ENCODE assay signal across 27 cellular contexts in the genomic region with DNA sequence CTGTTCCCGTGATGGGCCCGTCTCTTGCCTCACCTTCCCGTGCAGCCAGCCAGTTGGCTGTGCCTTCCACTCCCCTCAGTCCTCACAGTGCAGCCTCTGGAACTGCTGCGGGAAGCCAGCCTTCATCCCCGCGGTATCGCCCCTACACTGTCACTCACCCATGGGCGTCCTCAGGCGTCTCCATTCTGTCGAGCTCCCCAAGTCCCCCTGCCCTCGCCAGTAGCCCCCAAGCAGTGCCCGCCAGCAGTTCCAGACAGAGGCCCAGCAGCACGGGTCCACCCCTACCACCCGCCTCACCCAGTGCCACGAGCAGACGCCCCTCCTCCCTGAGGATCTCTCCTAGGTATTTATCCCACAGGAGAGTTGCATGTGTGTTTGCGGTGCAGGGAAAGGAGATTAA.
DNase-seq lines count a peak whose midpoint lies in the region; ATAC-seq and TF ChIP-seq lines count a peak whose summit lies in the region.
"Had no signal": no experiment of that assay in that cellular context is flagged by ENCODE, and none has a peak within 500 bp of the region (broad histone marks: within the 10 kb centered on the region; RNA-seq: fewer than 3 reads in every experiment).

No MANE protein-coding gene starts in this region.

- peak overlapping the region; percentile 91 for H3K27ac ChIP-seq in cardiac muscle cell
- peak overlapping the region; percentile 55 to 93 for H3K27ac ChIP-seq in right atrium auricular region
- no peak overlapping the region for H3K27ac ChIP-seq in trophoblast cell (ENCODE audit: low read depth, low read length)
- H3K27ac ChIP-seq in transverse colon = peak overlapping the region; percentile 35 to 65 (median 54)
- H3K27ac ChIP-seq in effector memory CD4-positive, alpha-beta T cell (ENCODE audit: insufficient read depth, low read length, poor library complexity, severe bottlenecking) = no peak overlapping the region
- H3K27ac ChIP-seq: brain microvascular endothelial cell, testis had no signal

- H3K4me1 ChIP-seq in cardiac muscle cell (ENCODE audit: low read depth) = peaks cover 18% of the 10 kb centered on the region
- H3K4me1 ChIP-seq in right atrium auricular region = peaks cover 0 to 32% of the 10 kb centered on the region in 2 donors
- peaks cover 2 to 3% of the 10 kb centered on the region in 2 experiments for H3K4me1 ChIP-seq in trophoblast cell (ENCODE audit: control insufficient read depth in 1 of 2, insufficient read depth in 2 of 2, low read length in 2 of 2)
- H3K4me1 ChIP-seq in transverse colon = peaks cover 0 to 28% (median 17%) of the 10 kb centered on the region in 4 donors
- no peaks in the 10 kb centered on the region for H3K4me1 ChIP-seq in effector memory CD4-positive, alpha-beta T cell (ENCODE audit: control insufficient read depth, insufficient read depth, low read length, poor library complexity, severe bottlenecking)
- H3K4me1 ChIP-seq: colonic mucosa had no signal

- no peak for TF ChIP-seq CTCF in cardiac muscle cell (IDR thresholded peaks at IDR 0.05; ENCODE audit: low read depth, low read length)
- TF ChIP-seq CTCF in right atrium auricular region (IDR thresholded peaks at IDR 0.05) = no peak
- no peak for TF ChIP-seq CTCF in transverse colon (IDR thresholded peaks at IDR 0.05)

- TF ChIP-seq POLR2A in transverse colon (IDR thresholded peaks at IDR 0.05) = no peak

- H3K9me3 ChIP-seq in cardiac muscle cell (ENCODE audit: low read depth) (no peaks in the 10 kb centered on the region), right atrium auricular region (no peaks in the 10 kb centered on the region), trophoblast cell (ENCODE audit: insufficient read depth, low read depth, low read length) (peaks cover under 1% of the 10 kb centered on the region), transverse colon (no peaks in the 10 kb centered on the region)
- no peaks in the 10 kb centered on the region for H3K9me3 ChIP-seq in effector memory CD4-positive, alpha-beta T cell (ENCODE audit: control insufficient read depth, low read length)
- H3K9me3 ChIP-seq: colonic mucosa, testis had no signal

- DNase-seq in cardiac muscle cell (ENCODE audit: low read depth in 1 of 2, low spot score in 1 of 2) = no peak
- DNase-seq in left cardiac atrium = no peak
- DNase-seq in right atrium auricular region (ENCODE audit: low spot score) = no peak
- no peak for DNase-seq in trophoblast cell
- no peak for DNase-seq in transverse colon
- no peak for DNase-seq in COLO829 (ENCODE audit: low spot score)
- DNase-seq in effector memory CD4-positive, alpha-beta T cell = no peak
- no peak for DNase-seq in COLO668 (lab: John Stamatoyannopoulos, UW; ENCODE audit: unreplicated experiment)
- DNase-seq: 8988T; activated CD4-positive, alpha-beta memory T cell treated with anti-CD3 and anti-CD28 coated beads, Interleukin-2, amount 10 ng/mL, durations not matched to agents 7 days and 5 days; activated gamma-delta T cell; activated naive CD8-positive, alpha-beta T cell treated with anti-CD3 and anti-CD28 coated beads, Interleukin-2, amount 50 U/mL, for 24 hours; brain microvascular endothelial cell; CD4-positive, alpha-beta memory T cell; HFFc6; immature natural killer cell; Karpas-422; NCI-H187; NCI-H2227 treated with DMSO at 0.1 percent for 48 hours; NCI-H748 treated with DMSO at 0.1 percent for 48 hours; retina; SHP77 treated with DMSO at 0.1 percent for 48 hours; stimulated activated CD4-positive, alpha-beta T cell treated with anti-CD3 and anti-CD28 coated beads, Interleukin-15, amount 100 ng/mL, for 24 hours; testis had no signal

- TF ChIP-seq EP300 in transverse colon (IDR thresholded peaks at IDR 0.05; ENCODE audit: low read depth) = no peak

- H4K12ac ChIP-seq in trophoblast cell (ENCODE audit: low read depth, low read length) = no peak overlapping the region

- H4K91ac ChIP-seq in trophoblast cell (ENCODE audit: low read depth, low read length) = no peak overlapping the region

- H3K9ac ChIP-seq in trophoblast cell (ENCODE audit: low read length) = no peak overlapping the region

- in situ Hi-C loops in transverse colon (cut with MboI; ENCODE audit: low pct_ligation_motif_present in 1 of 4, low pct_unique_long_range_greater_than_20kb in 1 of 4, low sequenced_read_pairs in 3 of 4) = no loop called here

- no peak overlapping the region for H3K4me2 ChIP-seq in trophoblast cell (ENCODE audit: low read length)

- no peak overlapping the region for H4K8ac ChIP-seq in trophoblast cell (ENCODE audit: low read depth, low read length)

- H3K14ac ChIP-seq in trophoblast cell (ENCODE audit: low read length) = no peak overlapping the region

- H2BK5ac ChIP-seq in trophoblast cell (ENCODE audit: low read depth, low read length, poor library complexity) = no peak overlapping the region

- H3K36me3 ChIP-seq in cardiac muscle cell = peaks cover 36% of the 10 kb centered on the region
- peaks cover 40% of the 10 kb centered on the region for H3K36me3 ChIP-seq in right atrium auricular region
- peaks cover 10 to 23% of the 10 kb centered on the region in 2 experiments for H3K36me3 ChIP-seq in trophoblast cell (ENCODE audit: control insufficient read depth in 1 of 2, insufficient read depth in 2 of 2, low read length in 2 of 2)
- peaks cover 0 to 24% (median 5%) of the 10 kb centered on the region in 4 donors for H3K36me3 ChIP-seq in transverse colon
- peaks cover 50% of the 10 kb centered on the region for H3K36me3 ChIP-seq in effector memory CD4-positive, alpha-beta T cell (ENCODE audit: control insufficient read depth, insufficient read depth, low read length)
- H3K36me3 ChIP-seq: colonic mucosa had no signal

- H3K4ac ChIP-seq in trophoblast cell (ENCODE audit: low read depth, low read length) = no peak overlapping the region

- no peak overlapping the region for H2BK120ac ChIP-seq in trophoblast cell (ENCODE audit: insufficient read depth, low read length, poor library complexity)

- no peak overlapping the region for H3K23ac ChIP-seq in trophoblast cell (ENCODE audit: low read length)

- intact Hi-C loops in left cardiac atrium (cut with DNase I) = no loop called here
- intact Hi-C loops in transverse colon (cut with DNase I; ENCODE audit: low total_unique reads) = no loop called here

- H3K18ac ChIP-seq in trophoblast cell (ENCODE audit: low read length) = peak overlapping the region; percentile 2

- H3K27me3 ChIP-seq in cardiac muscle cell (no peaks in the 10 kb centered on the region), right atrium auricular region (no peaks in the 10 kb centered on the region), trophoblast cell (ENCODE audit: insufficient read depth, low read length) (no peaks in the 10 kb centered on the region), transverse colon (no peaks in the 10 kb centered on the region)
- no peaks in the 10 kb centered on the region for H3K27me3 ChIP-seq in effector memory CD4-positive, alpha-beta T cell (replicated peaks; ENCODE audit: control insufficient read depth, insufficient read depth, low read length, poor library complexity, severe bottlenecking)
- H3K27me3 ChIP-seq: brain microvascular endothelial cell, colonic mucosa, testis had no signal

- H3K4me3 ChIP-seq in cardiac muscle cell (no peak overlapping the region), right atrium auricular region (no peak overlapping the region), trophoblast cell (ENCODE audit: low read depth, low read length) (no peak overlapping the region), transverse colon (no peak overlapping the region)
- H3K4me3 ChIP-seq in effector memory CD4-positive, alpha-beta T cell (ENCODE audit: insufficient read depth, low read depth, low read length, poor library complexity, severe bottlenecking) = no peak overlapping the region
- H3K4me3 ChIP-seq: colonic mucosa, lung, testis had no signal

- whole genome bisulfite sequencing in trophoblast cell (ENCODE audit: extremely low coverage, insufficient coverage, insufficient read length) = no CpG with 5 or more reads among the region's 17 CpGs
- WGBS in transverse colon (ENCODE audit: low coverage in 1 of 2), 2 donors = 95% methylated on average over 17 of the region's 17 CpGs; no CpG with 5 or more reads in 1 of the 2 donors

- no peak overlapping the region for H2AFZ ChIP-seq in trophoblast cell (ENCODE audit: insufficient read depth, low read length, poor library complexity)

- no peaks in the 10 kb centered on the region for H3K79me1 ChIP-seq in trophoblast cell (ENCODE audit: low read length)

- no peak for ATAC-seq in left cardiac atrium
- ATAC-seq: activated CD4-positive, CD25-positive, alpha-beta regulatory T cell treated with anti-CD3 and anti-CD28 coated beads, Interleukin-2, amount 50 U/mL, for 24 hours; activated naive CD8-positive, alpha-beta T cell treated with anti-CD3 and anti-CD28 coated beads, Interleukin-2, amount 50 U/mL, for 24 hours had no signal

- no peak overlapping the region for H2BK12ac ChIP-seq in trophoblast cell (ENCODE audit: low read length)

- H2AK5ac ChIP-seq in trophoblast cell (ENCODE audit: low read length) = no peak overlapping the region

- no peaks in the 10 kb centered on the region for H3K79me2 ChIP-seq in trophoblast cell (ENCODE audit: control insufficient read depth, insufficient read depth, low read length, poor library complexity)

Comparison
In these comparisons a context has a peak if more than half of its experiments do, and no peak if none do; other contexts are left out.
1. H3K27ac ChIP-seq: peak in cardiac muscle cell (single experiment), right atrium auricular region (2 of 2) and transverse colon (4 of 4); none in trophoblast cell (single experiment) and effector memory CD4-positive, alpha-beta T cell (single experiment).